ENCODE assay signal across 26 cellular contexts in the genomic region with DNA sequence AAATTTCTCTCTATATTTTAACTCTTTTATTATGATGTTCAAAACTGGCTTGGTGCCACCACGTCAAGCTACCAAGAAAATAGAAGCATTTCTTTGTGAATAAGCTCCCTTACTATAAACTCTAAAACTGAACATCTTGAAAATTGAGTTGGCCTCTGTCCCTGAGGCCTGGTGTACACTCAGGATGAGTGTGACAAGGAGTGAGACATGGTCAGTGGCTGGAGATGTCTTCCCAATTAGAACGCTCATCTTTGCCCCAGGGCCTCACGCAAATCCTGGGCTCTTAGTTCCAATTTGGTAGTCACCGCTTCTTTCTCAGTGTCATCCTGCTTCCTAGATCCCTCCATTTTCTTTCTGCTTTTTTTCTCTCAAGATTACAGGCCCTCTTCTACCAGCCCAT. TPM values are rescaled to one million over a fixed set of nuclear protein-coding genes. Genes with fewer than 3 reads are reported as not detected.
DNase-seq lines count a peak whose midpoint lies in the region; ATAC-seq, FAIRE-seq and TF ChIP-seq lines count a peak whose summit lies in the region.
"Had no signal": no experiment of that assay in that cellular context is flagged by ENCODE, and none has a peak within 500 bp of the region (broad histone marks: within the 10 kb centered on the region; RNA-seq: fewer than 3 reads in every experiment).

No MANE protein-coding gene starts in this region.

- H4K8ac ChIP-seq in H1 (ENCODE audit: extremely low read depth, insufficient read depth, low read length): no peak overlapping the region

- TF ChIP-seq RAD21 in H1 (IDR thresholded peaks at IDR 0.05 in 1 of 2, conservative IDR thresholded peaks at IDR 0.05 in 1 of 2; ENCODE audit: low read depth in 2 of 2, low read length in 2 of 2): no peak

- H3K9me2 ChIP-seq in PC-9 (ENCODE audit: insufficient read depth): no peaks in the 10 kb centered on the region

- H3K27me3 Mint-ChIP-seq in activated CD4-positive, alpha-beta memory T cell treated with anti-CD3 and anti-CD28 coated beads, Interleukin-2, amount 10 ng/mL, durations not matched to agents 7 days and 5 days: no peaks in the 10 kb centered on the region
- no peaks in the 10 kb centered on the region for H3K27me3 Mint-ChIP-seq in endothelial cell (ENCODE audit: unreplicated experiment)
- H3K27me3 Mint-ChIP-seq: naive B cell; stimulated activated memory B cell treated with anti-CD40 and anti-IgM and Interleukin-4, amounts not matched to agents 10 μg/mL and 1 μg/mL and 100 μg/mL, for 72 hours had no signal

- WGBS in H1 (ENCODE audit: extremely low coverage in 1 of 2, insufficient coverage in 1 of 2, insufficient read length in 1 of 2, insufficient replicate concordance in 2 of 2, low coverage in 1 of 2, low lambda C conversion rate in 2 of 2, missing lambda C conversion rate in 1 of 2), 2 experiments: 80% methylated on average over 4 of the region's 4 CpGs; no CpG with 5 or more reads in 1 of the 2 experiments
- 59% methylated on average over 4 of the region's 4 CpGs for WGBS in right lobe of liver (ENCODE audit: insufficient coverage, low coverage, low lambda C conversion rate, missing lambda C conversion rate)

- H3K4me3 Mint-ChIP-seq in activated CD4-positive, alpha-beta memory T cell treated with anti-CD3 and anti-CD28 coated beads, Interleukin-2, amount 10 ng/mL, durations not matched to agents 7 days and 5 days: no peak overlapping the region
- no peak overlapping the region for H3K4me3 Mint-ChIP-seq in endothelial cell (ENCODE audit: unreplicated experiment)
- H3K4me3 Mint-ChIP-seq: CD8-positive, alpha-beta memory T cell; naive B cell; stimulated activated memory B cell treated with anti-CD40 and anti-IgM and Interleukin-4, amounts not matched to agents 10 μg/mL and 1 μg/mL and 100 μg/mL, for 72 hours had no signal

- CTCF ChIA-PET in PC-9 (lab: Charles Lee): interaction anchor here (0.6 kb wide), 1 partner anchor 162 kb away, joined by 3 read pairs; no protein-coding TSS in a partner anchor
- CTCF ChIA-PET in H1 (lab: Charles Lee; ENCODE audit: partially characterized antibody): no interaction called here
- CTCF ChIA-PET in activated CD4-positive, alpha-beta memory T cell treated with anti-CD3 and anti-CD28 coated beads, Interleukin-2, amount 10 ng/mL, durations not matched to agents 7 days and 5 days (lab: Charles Lee): no interaction called here

- peak overlapping the region; percentile 29 for H3K4me2 ChIP-seq in PC-9
- H3K4me2 ChIP-seq in H1 (ENCODE audit: insufficient read depth in 1 of 2, low read depth in 2 of 2, low read length in 2 of 2): no peak overlapping the region

- H3K27ac Mint-ChIP-seq in activated CD4-positive, alpha-beta memory T cell treated with anti-CD3 and anti-CD28 coated beads, Interleukin-2, amount 10 ng/mL, durations not matched to agents 7 days and 5 days: no peak overlapping the region
- H3K27ac Mint-ChIP-seq in endothelial cell (ENCODE audit: unreplicated experiment): no peak overlapping the region
- H3K27ac Mint-ChIP-seq: naive B cell; stimulated activated memory B cell treated with anti-CD40 and anti-IgM and Interleukin-4, amounts not matched to agents 10 μg/mL and 1 μg/mL and 100 μg/mL, for 72 hours had no signal

- no peak overlapping the region for H2BK20ac ChIP-seq in H1 (ENCODE audit: low read length)

- no peaks in the 10 kb centered on the region for H3K4me1 Mint-ChIP-seq in activated CD4-positive, alpha-beta memory T cell treated with anti-CD3 and anti-CD28 coated beads, Interleukin-2, amount 10 ng/mL, durations not matched to agents 7 days and 5 days
- H3K4me1 Mint-ChIP-seq in endothelial cell (ENCODE audit: unreplicated experiment): no peaks in the 10 kb centered on the region
- H3K4me1 Mint-ChIP-seq: naive B cell; stimulated activated memory B cell treated with anti-CD40 and anti-IgM and Interleukin-4, amounts not matched to agents 10 μg/mL and 1 μg/mL and 100 μg/mL, for 72 hours had no signal

- no peak for TF ChIP-seq EP300 in H1 (IDR thresholded peaks at IDR 0.05; ENCODE audit: borderline replicate concordance in 1 of 2, low read depth in 2 of 2, low read length in 2 of 2)

- no peak overlapping the region for H4K5ac ChIP-seq in H1 (ENCODE audit: insufficient read length, low read depth, low read length)

- no peak overlapping the region for H3K18ac ChIP-seq in H1 (ENCODE audit: extremely low read depth, low read length)

- H3K79me1 ChIP-seq in H1 (ENCODE audit: low read depth, low read length): no peaks in the 10 kb centered on the region

- no peaks in the 10 kb centered on the region for H3K36me3 Mint-ChIP-seq in activated CD4-positive, alpha-beta memory T cell treated with anti-CD3 and anti-CD28 coated beads, Interleukin-2, amount 10 ng/mL, durations not matched to agents 7 days and 5 days (ENCODE audit: low read depth)
- no peaks in the 10 kb centered on the region for H3K36me3 Mint-ChIP-seq in endothelial cell (ENCODE audit: low read depth, unreplicated experiment)
- H3K36me3 Mint-ChIP-seq: CD8-positive, alpha-beta memory T cell; naive B cell; stimulated activated memory B cell treated with anti-CD40 and anti-IgM and Interleukin-4, amounts not matched to agents 10 μg/mL and 1 μg/mL and 100 μg/mL, for 72 hours had no signal

- no peak overlapping the region for H4K91ac ChIP-seq in H1 (replicated peaks; ENCODE audit: insufficient read length, low read length)

- H3K36me3 ChIP-seq in PC-9 (ENCODE audit: low read depth) (no peaks in the 10 kb centered on the region), H1 (ENCODE audit: control insufficient read depth in 2 of 4, insufficient read depth in 4 of 4, low read length in 3 of 4) (no peaks in the 10 kb centered on the region), right lobe of liver (peaks cover 0 to 57% (median 22%) of the 10 kb centered on the region in 4 donors)
- H3K36me3 ChIP-seq: esophagus muscularis mucosa, thoracic aorta had no signal

- no peak overlapping the region for H3K9ac ChIP-seq in H1 (replicated peaks in 1 of 4; ENCODE audit: extremely low read depth in 1 of 4, low read depth in 3 of 4, low read length in 3 of 4)

- no TSS peak for BruUV-seq in PC-9 (replicated peaks; lab: Mats Ljungman, UMichigan)

- no peak overlapping the region for H2BK5ac ChIP-seq in H1 (ENCODE audit: low read depth, low read length)

- H2BK120ac ChIP-seq in H1 (replicated peaks; ENCODE audit: low read depth, low read length): no peak overlapping the region

- H3K9me3 ChIP-seq in PC-9 (ENCODE audit: insufficient read depth, low read depth) (peaks cover 5% of the 10 kb centered on the region), H1 (ENCODE audit: insufficient read depth in 2 of 2, low read depth in 1 of 2, low read length in 1 of 2) (no peaks in the 10 kb centered on the region; a peak in 1 of 4 replicates), right lobe of liver (no peaks in the 10 kb centered on the region)
- H3K9me3 ChIP-seq: esophagus muscularis mucosa, thoracic aorta had no signal

- H4K20me1 ChIP-seq in PC-9 (ENCODE audit: insufficient read depth) (no peaks in the 10 kb centered on the region), H1 (replicated peaks in 1 of 2; ENCODE audit: control insufficient read depth in 1 of 2, insufficient read depth in 2 of 2, low read length in 2 of 2) (no peaks in the 10 kb centered on the region)

- no peak overlapping the region for H2BK12ac ChIP-seq in H1 (ENCODE audit: low read depth, low read length)

- no peak overlapping the region for H2AK5ac ChIP-seq in H1 (ENCODE audit: low read depth, low read length)

- H3F3A ChIP-seq in PC-9 (ENCODE audit: insufficient read depth, low read depth): peaks cover 30% of the 10 kb centered on the region

- intact Hi-C loops in PC-9 (cut with micrococcal nuclease; ENCODE audit: unreplicated experiment): loop anchor here (5.0 kb wide), 1 partner anchor 357 kb away; no protein-coding TSS in a partner anchor
- intact Hi-C loops in right lobe of liver (cut with DNase I): no loop called here

- no peak for TF ChIP-seq POLR2A in H1 (IDR thresholded peaks at IDR 0.05; ENCODE audit: control extremely low read depth in 1 of 2, low read depth in 2 of 2, low read length in 2 of 2)
- TF ChIP-seq POLR2A in right lobe of liver (IDR thresholded peaks at IDR 0.05): no peak

- no peak for TF ChIP-seq CTCF in PC-9 (conservative IDR thresholded peaks at IDR 0.05)
- TF ChIP-seq CTCF in H1 (IDR thresholded peaks at IDR 0.05; ENCODE audit: control extremely low read depth in 1 of 3, insufficient read depth in 1 of 3, low read depth in 1 of 3, low read length in 3 of 3): no peak
- no peak for TF ChIP-seq CTCF in right lobe of liver (IDR thresholded peaks at IDR 0.05)
- no peak for TF ChIP-seq CTCF in endothelial cell (IDR thresholded peaks at IDR 0.05; ENCODE audit: unreplicated experiment)

- no peak for FAIRE-seq in H1 (lab: Jason Lieb, UNC)

- no peaks in the 10 kb centered on the region for H3K9me3 Mint-ChIP-seq in activated CD4-positive, alpha-beta memory T cell treated with anti-CD3 and anti-CD28 coated beads, Interleukin-2, amount 10 ng/mL, durations not matched to agents 7 days and 5 days
- H3K9me3 Mint-ChIP-seq in endothelial cell (ENCODE audit: unreplicated experiment): no peaks in the 10 kb centered on the region
- H3K9me3 Mint-ChIP-seq: CD8-positive, alpha-beta memory T cell; naive B cell; stimulated activated memory B cell treated with anti-CD40 and anti-IgM and Interleukin-4, amounts not matched to agents 10 μg/mL and 1 μg/mL and 100 μg/mL, for 72 hours had no signal

- H3K14ac ChIP-seq in H1 (ENCODE audit: insufficient read length): no peak overlapping the region

- peak; percentile 14 for DNase-seq in Daoy (ENCODE audit: low read depth)
- DNase-seq in PC-9: no peak
- DNase-seq in H1 (ENCODE audit: low read depth in 1 of 2, low spot score in 2 of 2): no peak
- DNase-seq in right lobe of liver: no peak
- no peak for DNase-seq in activated CD4-positive, alpha-beta memory T cell treated with anti-CD3 and anti-CD28 coated beads, Interleukin-2, amount 10 ng/mL, durations not matched to agents 7 days and 5 days
- no peak for DNase-seq in endothelial cell (ENCODE audit: low spot score)
- DNase-seq in hippocampal formation (lab: John Stamatoyannopoulos, UW): no peak
- no peak for DNase-seq in GM19240 (ENCODE audit: insufficient read length, low spot score)
- DNase-seq: activated CD4-positive, alpha-beta T cell treated with anti-CD3 and anti-CD28 coated beads, Interleukin-2, amount 50 U/mL, for 4 hours; activated T-cell treated with anti-CD3 and anti-CD28 coated beads for 4 hours; amniotic stem cell; CD8-positive, alpha-beta memory T cell; DND-41; naive B cell; NCI-H1092; NCI-H2029 treated with DMSO at 0.1 percent for 48 hours; NCI-H510A; Right ventricle myocardium superior; T-helper 1 cell had no signal

- no peaks in the 10 kb centered on the region for H3K23me2 ChIP-seq in H1 (ENCODE audit: low read depth, low read length)

- H3K27ac ChIP-seq in PC-9 (peak overlapping the region; percentile 62), H1 (ENCODE audit: low read depth, low read length) (no peak overlapping the region), right lobe of liver (peak overlapping the region; percentile 45 to 60 (median 54))
- H3K27ac ChIP-seq: esophagus muscularis mucosa, HL-60, thoracic aorta had no signal

- H2AFZ ChIP-seq in PC-9 (0 out of 2 replicates have a peak overlapping the region, but pooled peaks have one; percentile 31), H1 (ENCODE audit: low read length) (peak overlapping the region; percentile 38; the same call in 1 of the 2 replicates)

- H3K4me1 ChIP-seq in PC-9 (replicated peaks; ENCODE audit: insufficient read depth) (peaks cover 55% of the 10 kb centered on the region), H1 (replicated peaks in 1 of 4; ENCODE audit: control insufficient read depth in 3 of 4, insufficient read depth in 4 of 4, low read length in 3 of 4) (no peaks in the 10 kb centered on the region), right lobe of liver (peaks cover 0 to 80% (median 26%) of the 10 kb centered on the region in 4 donors)

- H3K4ac ChIP-seq in H1 (replicated peaks; ENCODE audit: insufficient read length, low read depth, low read length): no peak overlapping the region

- H3K27me3 ChIP-seq in PC-9 (ENCODE audit: insufficient read depth, low read depth) (no peaks in the 10 kb centered on the region), H1 (replicated peaks in 1 of 4; ENCODE audit: control insufficient read depth in 3 of 4, extremely low read depth in 1 of 4, insufficient read depth in 3 of 4, low read length in 3 of 4) (no peaks in the 10 kb centered on the region), right lobe of liver (no peaks in the 10 kb centered on the region)
- H3K27me3 ChIP-seq: esophagus muscularis mucosa had no signal

- no peak overlapping the region for H3K23ac ChIP-seq in H1 (ENCODE audit: insufficient read length)

- H2BK15ac ChIP-seq in H1 (ENCODE audit: low read length): no peak overlapping the region

- H3K56ac ChIP-seq in H1 (replicated peaks; ENCODE audit: insufficient read length, low read depth, low read length): no peak overlapping the region

- ATAC-seq in right lobe of liver: no peak
- ATAC-seq: sciatic nerve; stimulated activated memory B cell treated with anti-CD40 and anti-IgM and Interleukin-4, amounts not matched to agents 10 μg/mL and 1 μg/mL and 100 μg/mL, for 72 hours had no signal

- no peaks in the 10 kb centered on the region for H3K79me2 ChIP-seq in PC-9 (ENCODE audit: low read depth)
- H3K79me2 ChIP-seq in H1 (ENCODE audit: control insufficient read depth in 1 of 2, insufficient read depth in 2 of 2, low read length in 2 of 2): no peaks in the 10 kb centered on the region

- POLR2A ChIA-PET in PC-9 (lab: Charles Lee; ENCODE audit: unreplicated experiment): interaction anchor here (0.6 kb wide), 1 partner anchor 1035 kb away, joined by 3 read pairs; no protein-coding TSS in a partner anchor
- POLR2A ChIA-PET in H1 (lab: Charles Lee; ENCODE audit: partially characterized antibody): no interaction called here
- POLR2A ChIA-PET in activated CD4-positive, alpha-beta memory T cell treated with anti-CD3 and anti-CD28 coated beads, Interleukin-2, amount 10 ng/mL, durations not matched to agents 7 days and 5 days (lab: Charles Lee): no interaction called here

- H3K4me3 ChIP-seq in PC-9 (no peak overlapping the region), H1 (ENCODE audit: extremely low read depth in 1 of 4, insufficient read depth in 2 of 4, low read depth in 3 of 4, low read length in 4 of 4) (no peak overlapping the region), right lobe of liver (no peak overlapping the region)
- H3K4me3 ChIP-seq: esophagus muscularis mucosa, lung, thoracic aorta had no signal

RNA-seq across cellular contexts. Expression of gene SLC2A2, which starts 26.2 kb away (rescaled TPM):
- not detected in 2 replicates for total RNA-seq in Daoy (2014; rRNA removed; shearing (Covaris generic))
- total RNA-seq in PC-9 (2021) (not detected in 2 replicates), right lobe of liver (100 to 1,000 TPM; 162 to 465 (median 276) TPM), endothelial cell (ENCODE audit: unreplicated experiment) (not detected)
- not detected in 2 replicates for total RNA-seq in H1 (2021; fragmentation: NEBNext Ultra II Directional; extraction: Animal tissue kit (Norgen Biotek cat#: 25700))
- polyA plus RNA-seq in H1 (2011; rRNA removed): not detected in 2 replicates
- not detected for polyA plus RNA-seq in H1 (2011; cell fraction: cytosol; rRNA removed)
- polyA plus RNA-seq in H1 (2011; cell fraction: nucleus; rRNA removed): not detected
- not detected in 4 replicates for polyA plus RNA-seq in H1 (2012, experiment 1 of 2)
- not detected for polyA plus RNA-seq in H1 (2012, experiment 2 of 2)
- not detected for polyA plus RNA-seq in H1 (2013, experiment 1 of 2)
- not detected for polyA plus RNA-seq in H1 (2013, experiment 2 of 2)
- polyA minus RNA-seq in H1 (2011; rRNA and poly(A)+ RNA removed): not detected in 2 replicates
- not detected for polyA minus RNA-seq in H1 (2011; cell fraction: cytosol; rRNA and poly(A)+ RNA removed)
- not detected for polyA minus RNA-seq in H1 (2011; cell fraction: nucleus; rRNA and poly(A)+ RNA removed)
- total RNA-seq in activated CD4-positive, alpha-beta memory T cell treated with anti-CD3 and anti-CD28 coated beads, Interleukin-2, amount 10 ng/mL, durations not matched to agents 7 days and 5 days: not detected
- total RNA-seq: CD8-positive, alpha-beta memory T cell; esophagus muscularis mucosa; osteocyte; Right ventricle myocardium superior; sciatic nerve; thoracic aorta had no signal
- polyA plus RNA-seq: CD8-positive, alpha-beta memory T cell; lung had no signal

Comparison
In these comparisons a context has a peak if more than half of its experiments do, and no peak if none do; other contexts are left out.
1. RNA of gene SLC2A2, which starts 26.2 kb away (total RNA-seq): 162 to 465 TPM in right lobe of liver; not detected in Daoy, not detected in PC-9, not detected in H1, not detected in activated CD4-positive, alpha-beta memory T cell treated with anti-CD3 and anti-CD28 coated beads, Interleukin-2, amount 10 ng/mL, durations not matched to agents 7 days and 5 days and not detected in endothelial cell (single experiment); every median in the first group is over 100 times any median in the second.